8 cellular contexts compared by ENCODE assay signal in the genomic region with DNA sequence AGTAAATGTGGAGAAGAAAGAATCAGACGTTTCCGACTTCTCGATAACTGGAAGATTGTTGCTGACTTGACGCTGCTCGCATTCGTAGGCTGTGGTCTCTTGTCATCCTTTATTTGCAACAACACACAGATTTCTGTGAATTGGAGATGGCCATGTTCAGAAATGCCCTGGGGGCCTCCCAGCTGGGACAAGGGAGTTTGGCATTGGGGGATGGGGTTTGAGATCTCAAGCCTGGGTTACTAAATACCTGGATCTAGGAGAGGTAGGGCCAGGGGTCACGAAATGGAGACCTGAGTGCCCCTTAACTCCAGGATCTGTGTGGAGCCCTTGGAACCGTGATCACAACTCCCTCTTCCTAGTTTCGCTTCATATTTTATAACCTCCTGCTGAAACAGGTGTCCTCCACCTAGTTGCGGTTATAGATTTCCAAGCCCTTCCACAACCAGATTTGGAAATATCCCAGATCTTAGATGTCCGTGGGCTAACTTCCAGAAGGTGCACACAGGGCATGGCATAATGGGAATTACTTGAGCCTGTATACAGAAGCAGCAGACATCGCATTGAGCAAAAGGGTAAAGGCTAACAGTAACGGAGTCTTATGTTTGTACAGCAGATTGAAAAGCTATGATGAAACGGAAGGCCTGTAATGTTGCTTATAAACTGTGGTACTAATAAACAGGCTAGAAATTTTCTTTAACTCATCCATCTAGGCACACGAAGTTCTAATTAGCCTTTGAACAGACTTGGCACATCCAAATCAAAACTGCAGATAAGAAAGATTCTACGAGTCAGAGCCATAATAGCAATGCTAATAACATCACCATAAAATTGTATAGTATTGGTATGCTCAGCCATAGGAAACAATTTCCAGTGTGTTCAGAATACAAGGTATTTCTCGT. TPM values are rescaled to one million over a fixed set of nuclear protein-coding genes. Genes with fewer than 3 reads are reported as not detected.
DNase-seq lines count a peak whose midpoint lies in the region; ATAC-seq and TF ChIP-seq lines count a peak whose summit lies in the region.

No MANE protein-coding gene starts in this region.

- ATAC-seq in CD8-positive, alpha-beta T cell: peak; percentile 7
- ATAC-seq in upper lobe of left lung (ENCODE audit: low FRiP score in 2 of 2) (peak in 1 of 2 donors; percentile 11), HG02970 (IDR thresholded peaks at IDR 0.05; ENCODE audit: low FRiP score, unreplicated experiment) (no peak)

- H4K8ac ChIP-seq in mesendoderm (ENCODE audit: low read depth, low read length): no peak overlapping the region

- H3K56ac ChIP-seq in mesendoderm (ENCODE audit: low read length): peak overlapping the region; percentile 85

- H3K18ac ChIP-seq in mesendoderm (ENCODE audit: low read length): peak overlapping the region; percentile 3

- peak overlapping the region; percentile 48 for H2BK15ac ChIP-seq in mesendoderm (replicated peaks; ENCODE audit: low read depth)

- peaks cover 5% of the 10 kb centered on the region for H3K79me1 ChIP-seq in mesendoderm (ENCODE audit: low read length)

- H3K27ac ChIP-seq in CD8-positive, alpha-beta T cell (ENCODE audit: low read depth, low read length): peak overlapping the region; percentile 89
- H3K27ac ChIP-seq in mesendoderm (ENCODE audit: low read depth, low read length) (no peak overlapping the region), upper lobe of left lung (peak overlapping the region; percentile 99 to 100 (median 99))

- TF ChIP-seq CTCF in CD8-positive, alpha-beta T cell (IDR thresholded peaks at IDR 0.05): no peak
- no peak for TF ChIP-seq CTCF in WI38 (IDR thresholded peaks at IDR 0.05; ENCODE audit: low read depth, low read length)
- no peak for TF ChIP-seq CTCF in upper lobe of left lung (IDR thresholded peaks at IDR 0.05)

- no peaks in the 10 kb centered on the region for H3K27me3 Mint-ChIP-seq in CD8-positive, alpha-beta T cell (ENCODE audit: low read depth)

- H3K23ac ChIP-seq in mesendoderm (ENCODE audit: low read length): no peak overlapping the region

- H3K4me2 ChIP-seq in mesendoderm (ENCODE audit: low read length): peak overlapping the region; percentile 79

- intact Hi-C loops in CD8-positive, alpha-beta T cell (cut with DNase I, micrococcal nuclease): loop anchor here (1.0 to 5.0 kb wide), 10 partner anchors 37 to 1445 kb away; a partner anchor contains a TSS

- no peaks in the 10 kb centered on the region for H3K79me2 ChIP-seq in mesendoderm (ENCODE audit: control insufficient read depth, insufficient read depth, low read length)

- DNase-seq in CD8-positive, alpha-beta T cell: peak in 6 of 7 experiments; percentile 11 to 57 (median 32)
- DNase-seq in HK-2 (ENCODE audit: unreplicated experiment) (peak; percentile 17), ecto neural progenitor cell (ENCODE audit: low spot score) (peak; percentile 57), mesendoderm (peak; percentile 58), upper lobe of left lung (peak in 1 of 2 donors; percentile 28), A172 (ENCODE audit: low spot score) (no peak)

- peaks cover 32% of the 10 kb centered on the region for H3K4me1 ChIP-seq in CD8-positive, alpha-beta T cell (ENCODE audit: insufficient read depth, low read length)
- peaks cover 7% of the 10 kb centered on the region for H3K4me1 ChIP-seq in mesendoderm (ENCODE audit: control insufficient read depth, low read depth, low read length)
- H3K4me1 ChIP-seq in upper lobe of left lung: peaks cover 9 to 37% (median 23%) of the 10 kb centered on the region in 4 donors

- H3K36me3 Mint-ChIP-seq in CD8-positive, alpha-beta T cell: peaks cover 9% of the 10 kb centered on the region

- H3K36me3 ChIP-seq in CD8-positive, alpha-beta T cell (ENCODE audit: insufficient read depth, low read length): no peaks in the 10 kb centered on the region
- H3K36me3 ChIP-seq in mesendoderm (ENCODE audit: control insufficient read depth, insufficient read depth, low read length): no peaks in the 10 kb centered on the region
- H3K36me3 ChIP-seq in upper lobe of left lung: no peaks in the 10 kb centered on the region

- peak overlapping the region; percentile 42 for H3K4ac ChIP-seq in mesendoderm (ENCODE audit: low read depth, low read length)

- no peak overlapping the region for H2BK5ac ChIP-seq in mesendoderm (ENCODE audit: low read length)

- no peaks in the 10 kb centered on the region for H3K27me3 ChIP-seq in CD8-positive, alpha-beta T cell (ENCODE audit: insufficient read depth, low read length)
- no peaks in the 10 kb centered on the region for H3K27me3 ChIP-seq in mesendoderm (ENCODE audit: insufficient read depth, low read length, poor library complexity)
- H3K27me3 ChIP-seq in upper lobe of left lung: no peaks in the 10 kb centered on the region

- no peak for TF ChIP-seq EP300 in upper lobe of left lung (IDR thresholded peaks at IDR 0.05)

- WGBS in mesendoderm (ENCODE audit: extremely low coverage, insufficient coverage, low lambda C conversion rate): no CpG with 5 or more reads among the region's 17 CpGs
- WGBS in upper lobe of left lung, 2 donors: 5 to 7% methylated on average over 15 to 17 of the region's 17 CpGs

- no peaks in the 10 kb centered on the region for H3K9me3 Mint-ChIP-seq in CD8-positive, alpha-beta T cell

- POLR2A ChIA-PET in CD8-positive, alpha-beta T cell (lab: Charles Lee): interaction anchor here (0.7 to 5.3 kb wide), 4 partner anchors 13 to 183 kb away, joined by 3 to 51 read pairs (median 8); a partner anchor contains a TSS

- no peak for TF ChIP-seq POLR2A in upper lobe of left lung (IDR thresholded peaks at IDR 0.05)

- H4K5ac ChIP-seq in mesendoderm (ENCODE audit: low read length): no peak overlapping the region

- H3K4me3 Mint-ChIP-seq in CD8-positive, alpha-beta T cell: no peak overlapping the region

- no peak overlapping the region for H2AK5ac ChIP-seq in mesendoderm (ENCODE audit: low read length)

- peak overlapping the region; percentile 33 for H2BK120ac ChIP-seq in mesendoderm (ENCODE audit: low read depth, low read length)

- peaks cover 28% of the 10 kb centered on the region for H3K4me1 Mint-ChIP-seq in CD8-positive, alpha-beta T cell (ENCODE audit: low read depth)

- peak overlapping the region; percentile 86 for H3K4me3 ChIP-seq in CD8-positive, alpha-beta T cell (ENCODE audit: low read depth, low read length)
- H3K4me3 ChIP-seq in WI38 (ENCODE audit: low read depth, low read length) (peak overlapping the region; percentile 66), mesendoderm (ENCODE audit: low read length) (peak overlapping the region; percentile 95), upper lobe of left lung (peak overlapping the region; percentile 42 to 99 (median 96))

- no peak overlapping the region for H3K27ac Mint-ChIP-seq in CD8-positive, alpha-beta T cell

- no peaks in the 10 kb centered on the region for H3K9me3 ChIP-seq in CD8-positive, alpha-beta T cell (ENCODE audit: low read length)
- H3K9me3 ChIP-seq in upper lobe of left lung: no peaks in the 10 kb centered on the region

- peak overlapping the region; percentile 79 for H3K9ac ChIP-seq in mesendoderm (ENCODE audit: low read length)

- CTCF ChIA-PET in CD8-positive, alpha-beta T cell (lab: Charles Lee): interaction anchor here (1.1 kb wide), 1 partner anchor 81 kb away, joined by 3 read pairs; no protein-coding TSS in a partner anchor

RNA-seq across cellular contexts. Expression of a gene that starts 1.0 kb away (rescaled TPM):
- total RNA-seq in CD8-positive, alpha-beta T cell: 10 to 100 TPM; 41.5 to 42.8 TPM
- 7.8 TPM for polyA plus RNA-seq in mesendoderm (2013, experiment 1 of 2)
- 7.9 TPM for polyA plus RNA-seq in mesendoderm (2013, experiment 2 of 2)
- 10 to 100 TPM in 5 of 6 donors, 1 to 10 TPM in 1; 9.3 to 30.6 (median 18.5) TPM for total RNA-seq in upper lobe of left lung
- total RNA-seq in A172 (2014; rRNA removed; shearing (Covaris generic)): 6.6 TPM in 2 replicates

RNA-seq across cellular contexts. Expression of a gene that starts 48.6 kb away (rescaled TPM):
- 10 to 100 TPM; 97.3 to 98.9 TPM for total RNA-seq in CD8-positive, alpha-beta T cell
- 174 TPM for polyA plus RNA-seq in mesendoderm (2013, experiment 1 of 2)
- polyA plus RNA-seq in mesendoderm (2013, experiment 2 of 2): 174 TPM
- 100 to 1,000 TPM in 2 of 6 donors, 10 to 100 TPM in 4; 75.7 to 187 (median 84.9) TPM for total RNA-seq in upper lobe of left lung
- total RNA-seq in A172 (2014; rRNA removed; shearing (Covaris generic)): 217 and 234 TPM in 2 replicates

RNA-seq across cellular contexts. Expression of a gene that starts 49.4 kb away (rescaled TPM):
- total RNA-seq in CD8-positive, alpha-beta T cell: 10 to 100 TPM; 10.7 to 11.1 TPM
- polyA plus RNA-seq in mesendoderm (2013, experiment 1 of 2): 20.3 TPM
- 20.3 TPM for polyA plus RNA-seq in mesendoderm (2013, experiment 2 of 2)
- total RNA-seq in upper lobe of left lung: 10 to 100 TPM; 17.9 to 94.8 (median 66.6) TPM
- 109 and 111 TPM in 2 replicates for total RNA-seq in A172 (2014; rRNA removed; shearing (Covaris generic))
